In the genomic region with DNA sequence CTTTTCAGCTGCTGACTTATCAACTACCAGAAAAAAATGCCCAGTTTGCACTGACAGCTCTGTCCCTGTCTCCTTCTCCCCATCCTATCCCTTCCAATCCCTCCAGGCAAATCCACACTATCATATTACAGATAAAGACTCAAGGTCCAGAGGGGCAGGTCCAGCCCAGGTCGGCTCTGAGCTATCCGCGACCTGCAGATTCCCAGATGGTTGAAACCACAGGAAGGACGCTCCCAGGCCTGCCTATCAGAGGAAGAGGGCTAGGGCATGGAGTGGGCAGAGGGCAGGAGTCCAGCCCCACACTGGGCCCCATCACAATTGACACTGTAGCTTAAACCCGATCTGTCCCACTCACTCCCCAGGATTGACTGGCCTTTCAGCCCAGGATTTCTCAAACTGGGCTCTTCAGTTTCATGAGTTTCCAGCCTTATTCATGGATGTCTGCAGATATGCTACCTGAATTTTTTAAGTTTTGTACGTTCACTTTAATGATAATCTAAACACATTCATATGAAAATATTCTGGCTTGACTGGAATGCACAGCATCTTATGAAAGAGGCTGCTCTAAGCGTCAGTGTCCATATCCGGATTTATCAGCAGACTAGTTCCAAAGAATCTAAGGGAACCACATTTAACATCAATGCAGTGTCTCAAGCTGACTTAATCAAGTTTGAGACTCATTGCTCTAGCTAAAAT, we compare ENCODE assay signal across 1 cellular context.
A peak's percentile ranks its signal among the peaks of the same experiment; 100 is the strongest.
TF ChIP-seq lines count a peak whose summit lies in the region.

No MANE protein-coding gene starts in this region.

TF ChIP-seq in HepG2, 621 proteins besides CTCF, POLR2A, EP300 and RAD21 (continued from another document and continues in another):
- TF ChIP-seq RXRA (CRISPR knock-in tag; IDR thresholded peaks at IDR 0.05) (peak; percentile 89), ZNF3 (CRISPR knock-in tag; IDR thresholded peaks at IDR 0.05) (no peak), HNRNPH1 (optimal IDR thresholded peaks at IDR 0.05; ENCODE audit: low read depth, low read length) (no peak), ZNF891 (CRISPR knock-in tag; IDR thresholded peaks at IDR 0.05) (no peak), U2AF2 (IDR thresholded peaks at IDR 0.05; ENCODE audit: low read depth, low read length) (no peak), ZBTB8A (CRISPR knock-in tag; IDR thresholded peaks at IDR 0.05; ENCODE audit: borderline replicate concordance, low read depth) (no peak), STAT5B (CRISPR knock-in tag; IDR thresholded peaks at IDR 0.05) (no peak), ZBTB38 (CRISPR knock-in tag; IDR thresholded peaks at IDR 0.05) (peak; percentile 53; the same call in 1 of the 2 replicates), KDM2A (CRISPR knock-in tag; IDR thresholded peaks at IDR 0.05; ENCODE audit: borderline replicate concordance, low read depth) (peak; percentile 54; the same call in 1 of the 2 replicates), FOXJ3 (CRISPR knock-in tag; IDR thresholded peaks at IDR 0.05; ENCODE audit: borderline replicate concordance) (peak; percentile 73; the same call in 1 of the 2 replicates), JARID2 (CRISPR knock-in tag; IDR thresholded peaks at IDR 0.05; ENCODE audit: insufficient replicate concordance) (no peak), IKZF4 (CRISPR knock-in tag; IDR thresholded peaks at IDR 0.05; ENCODE audit: borderline replicate concordance, low read depth, not compliant biosample characterization) (no peak), PTBP1 (IDR thresholded peaks at IDR 0.05; ENCODE audit: low read depth, low read length, poor library complexity, severe bottlenecking) (no peak), NR2F1 (CRISPR knock-in tag; IDR thresholded peaks at IDR 0.05) (0 out of 4 replicates have a peak, but pooled peaks of 1 of the 2 experiments have one; percentile 16), RFXAP (CRISPR knock-in tag; IDR thresholded peaks at IDR 0.05; ENCODE audit: borderline replicate concordance) (peak; percentile 89), SNAPC2 (CRISPR knock-in tag; IDR thresholded peaks at IDR 0.05) (0 out of 2 replicates have a peak, but pooled peaks have one; percentile 61), ZEB1 (IDR thresholded peaks at IDR 0.05; ENCODE audit: insufficient replicate concordance, low read depth) (peak; percentile 72), ZFP36L1 (CRISPR knock-in tag; IDR thresholded peaks at IDR 0.05) (no peak), IRF2 (CRISPR knock-in tag; IDR thresholded peaks at IDR 0.05) (peak; percentile 58), ZNF550 (CRISPR knock-in tag; IDR thresholded peaks at IDR 0.05; ENCODE audit: borderline replicate concordance) (no peak), ZKSCAN1 (IDR thresholded peaks at IDR 0.05; ENCODE audit: low read length) (no peak), KLF11 (CRISPR knock-in tag; IDR thresholded peaks at IDR 0.05) (no peak), ZNF543 (CRISPR knock-in tag; IDR thresholded peaks at IDR 0.05) (no peak)
- TF ChIP-seq, protein P1, sequence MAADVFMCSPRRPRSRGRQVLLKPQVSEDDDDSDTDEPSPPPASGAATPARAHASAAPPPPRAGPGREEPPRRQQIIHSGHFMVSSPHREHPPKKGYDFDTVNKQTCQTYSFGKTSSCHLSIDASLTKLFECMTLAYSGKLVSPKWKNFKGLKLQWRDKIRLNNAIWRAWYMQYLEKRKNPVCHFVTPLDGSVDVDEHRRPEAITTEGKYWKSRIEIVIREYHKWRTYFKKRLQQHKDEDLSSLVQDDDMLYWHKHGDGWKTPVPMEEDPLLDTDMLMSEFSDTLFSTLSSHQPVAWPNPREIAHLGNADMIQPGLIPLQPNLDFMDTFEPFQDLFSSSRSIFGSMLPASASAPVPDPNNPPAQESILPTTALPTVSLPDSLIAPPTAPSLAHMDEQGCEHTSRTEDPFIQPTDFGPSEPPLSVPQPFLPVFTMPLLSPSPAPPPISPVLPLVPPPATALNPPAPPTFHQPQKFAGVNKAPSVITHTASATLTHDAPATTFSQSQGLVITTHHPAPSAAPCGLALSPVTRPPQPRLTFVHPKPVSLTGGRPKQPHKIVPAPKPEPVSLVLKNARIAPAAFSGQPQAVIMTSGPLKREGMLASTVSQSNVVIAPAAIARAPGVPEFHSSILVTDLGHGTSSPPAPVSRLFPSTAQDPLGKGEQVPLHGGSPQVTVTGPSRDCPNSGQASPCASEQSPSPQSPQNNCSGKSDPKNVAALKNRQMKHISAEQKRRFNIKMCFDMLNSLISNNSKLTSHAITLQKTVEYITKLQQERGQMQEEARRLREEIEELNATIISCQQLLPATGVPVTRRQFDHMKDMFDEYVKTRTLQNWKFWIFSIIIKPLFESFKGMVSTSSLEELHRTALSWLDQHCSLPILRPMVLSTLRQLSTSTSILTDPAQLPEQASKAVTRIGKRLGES (CRISPR knock-in tag; IDR thresholded peaks at IDR 0.05; ENCODE audit: borderline replicate concordance): no peak
- TF ChIP-seq, protein P2, sequence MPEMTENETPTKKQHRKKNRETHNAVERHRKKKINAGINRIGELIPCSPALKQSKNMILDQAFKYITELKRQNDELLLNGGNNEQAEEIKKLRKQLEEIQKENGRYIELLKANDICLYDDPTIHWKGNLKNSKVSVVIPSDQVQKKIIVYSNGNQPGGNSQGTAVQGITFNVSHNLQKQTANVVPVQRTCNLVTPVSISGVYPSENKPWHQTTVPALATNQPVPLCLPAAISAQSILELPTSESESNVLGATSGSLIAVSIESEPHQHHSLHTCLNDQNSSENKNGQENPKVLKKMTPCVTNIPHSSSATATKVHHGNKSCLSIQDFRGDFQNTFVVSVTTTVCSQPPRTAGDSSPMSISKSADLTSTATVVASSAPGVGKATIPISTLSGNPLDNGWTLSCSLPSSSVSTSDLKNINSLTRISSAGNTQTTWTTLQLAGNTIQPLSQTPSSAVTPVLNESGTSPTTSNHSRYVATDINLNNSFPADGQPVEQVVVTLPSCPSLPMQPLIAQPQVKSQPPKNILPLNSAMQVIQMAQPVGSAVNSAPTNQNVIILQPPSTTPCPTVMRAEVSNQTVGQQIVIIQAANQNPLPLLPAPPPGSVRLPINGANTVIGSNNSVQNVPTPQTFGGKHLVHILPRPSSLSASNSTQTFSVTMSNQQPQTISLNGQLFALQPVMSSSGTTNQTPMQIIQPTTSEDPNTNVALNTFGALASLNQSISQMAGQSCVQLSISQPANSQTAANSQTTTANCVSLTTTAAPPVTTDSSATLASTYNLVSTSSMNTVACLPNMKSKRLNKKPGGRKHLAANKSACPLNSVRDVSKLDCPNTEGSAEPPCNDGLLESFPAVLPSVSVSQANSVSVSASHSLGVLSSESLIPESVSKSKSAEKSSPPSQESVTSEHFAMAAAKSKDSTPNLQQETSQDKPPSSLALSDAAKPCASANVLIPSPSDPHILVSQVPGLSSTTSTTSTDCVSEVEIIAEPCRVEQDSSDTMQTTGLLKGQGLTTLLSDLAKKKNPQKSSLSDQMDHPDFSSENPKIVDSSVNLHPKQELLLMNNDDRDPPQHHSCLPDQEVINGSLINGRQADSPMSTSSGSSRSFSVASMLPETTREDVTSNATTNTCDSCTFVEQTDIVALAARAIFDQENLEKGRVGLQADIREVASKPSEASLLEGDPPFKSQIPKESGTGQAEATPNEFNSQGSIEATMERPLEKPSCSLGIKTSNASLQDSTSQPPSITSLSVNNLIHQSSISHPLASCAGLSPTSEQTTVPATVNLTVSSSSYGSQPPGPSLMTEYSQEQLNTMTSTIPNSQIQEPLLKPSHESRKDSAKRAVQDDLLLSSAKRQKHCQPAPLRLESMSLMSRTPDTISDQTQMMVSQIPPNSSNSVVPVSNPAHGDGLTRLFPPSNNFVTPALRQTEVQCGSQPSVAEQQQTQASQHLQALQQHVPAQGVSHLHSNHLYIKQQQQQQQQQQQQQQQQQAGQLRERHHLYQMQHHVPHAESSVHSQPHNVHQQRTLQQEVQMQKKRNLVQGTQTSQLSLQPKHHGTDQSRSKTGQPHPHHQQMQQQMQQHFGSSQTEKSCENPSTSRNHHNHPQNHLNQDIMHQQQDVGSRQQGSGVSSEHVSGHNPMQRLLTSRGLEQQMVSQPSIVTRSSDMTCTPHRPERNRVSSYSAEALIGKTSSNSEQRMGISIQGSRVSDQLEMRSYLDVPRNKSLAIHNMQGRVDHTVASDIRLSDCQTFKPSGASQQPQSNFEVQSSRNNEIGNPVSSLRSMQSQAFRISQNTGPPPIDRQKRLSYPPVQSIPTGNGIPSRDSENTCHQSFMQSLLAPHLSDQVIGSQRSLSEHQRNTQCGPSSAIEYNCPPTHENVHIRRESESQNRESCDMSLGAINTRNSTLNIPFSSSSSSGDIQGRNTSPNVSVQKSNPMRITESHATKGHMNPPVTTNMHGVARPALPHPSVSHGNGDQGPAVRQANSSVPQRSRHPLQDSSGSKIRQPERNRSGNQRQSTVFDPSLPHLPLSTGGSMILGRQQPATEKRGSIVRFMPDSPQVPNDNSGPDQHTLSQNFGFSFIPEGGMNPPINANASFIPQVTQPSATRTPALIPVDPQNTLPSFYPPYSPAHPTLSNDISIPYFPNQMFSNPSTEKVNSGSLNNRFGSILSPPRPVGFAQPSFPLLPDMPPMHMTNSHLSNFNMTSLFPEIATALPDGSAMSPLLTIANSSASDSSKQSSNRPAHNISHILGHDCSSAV (CRISPR knock-in tag; IDR thresholded peaks at IDR 0.05; ENCODE audit: borderline replicate concordance): no peak
- TF ChIP-seq, protein P3, sequence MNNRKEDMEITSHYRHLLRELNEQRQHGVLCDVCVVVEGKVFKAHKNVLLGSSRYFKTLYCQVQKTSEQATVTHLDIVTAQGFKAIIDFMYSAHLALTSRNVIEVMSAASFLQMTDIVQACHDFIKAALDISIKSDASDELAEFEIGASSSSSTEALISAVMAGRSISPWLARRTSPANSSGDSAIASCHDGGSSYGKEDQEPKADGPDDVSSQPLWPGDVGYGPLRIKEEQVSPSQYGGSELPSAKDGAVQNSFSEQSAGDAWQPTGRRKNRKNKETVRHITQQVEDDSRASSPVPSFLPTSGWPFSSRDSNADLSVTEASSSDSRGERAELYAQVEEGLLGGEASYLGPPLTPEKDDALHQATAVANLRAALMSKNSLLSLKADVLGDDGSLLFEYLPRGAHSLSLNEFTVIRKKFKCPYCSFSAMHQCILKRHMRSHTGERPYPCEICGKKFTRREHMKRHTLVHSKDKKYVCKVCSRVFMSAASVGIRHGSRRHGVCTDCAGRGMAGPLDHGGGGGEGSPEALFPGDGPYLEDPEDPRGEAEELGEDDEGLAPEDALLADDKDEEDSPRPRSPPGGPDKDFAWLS (CRISPR knock-in tag; IDR thresholded peaks at IDR 0.05; ENCODE audit: borderline replicate concordance): no peak
- TF ChIP-seq, protein P4, sequence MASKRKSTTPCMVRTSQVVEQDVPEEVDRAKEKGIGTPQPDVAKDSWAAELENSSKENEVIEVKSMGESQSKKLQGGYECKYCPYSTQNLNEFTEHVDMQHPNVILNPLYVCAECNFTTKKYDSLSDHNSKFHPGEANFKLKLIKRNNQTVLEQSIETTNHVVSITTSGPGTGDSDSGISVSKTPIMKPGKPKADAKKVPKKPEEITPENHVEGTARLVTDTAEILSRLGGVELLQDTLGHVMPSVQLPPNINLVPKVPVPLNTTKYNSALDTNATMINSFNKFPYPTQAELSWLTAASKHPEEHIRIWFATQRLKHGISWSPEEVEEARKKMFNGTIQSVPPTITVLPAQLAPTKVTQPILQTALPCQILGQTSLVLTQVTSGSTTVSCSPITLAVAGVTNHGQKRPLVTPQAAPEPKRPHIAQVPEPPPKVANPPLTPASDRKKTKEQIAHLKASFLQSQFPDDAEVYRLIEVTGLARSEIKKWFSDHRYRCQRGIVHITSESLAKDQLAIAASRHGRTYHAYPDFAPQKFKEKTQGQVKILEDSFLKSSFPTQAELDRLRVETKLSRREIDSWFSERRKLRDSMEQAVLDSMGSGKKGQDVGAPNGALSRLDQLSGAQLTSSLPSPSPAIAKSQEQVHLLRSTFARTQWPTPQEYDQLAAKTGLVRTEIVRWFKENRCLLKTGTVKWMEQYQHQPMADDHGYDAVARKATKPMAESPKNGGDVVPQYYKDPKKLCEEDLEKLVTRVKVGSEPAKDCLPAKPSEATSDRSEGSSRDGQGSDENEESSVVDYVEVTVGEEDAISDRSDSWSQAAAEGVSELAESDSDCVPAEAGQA (IDR thresholded peaks at IDR 0.05; ENCODE audit: low read depth): peak; percentile 51; the same call in 1 of the 2 replicates
- TF ChIP-seq, protein P4 (CRISPR knock-in tag; IDR thresholded peaks at IDR 0.05; ENCODE audit: borderline replicate concordance): no peak
- TF ChIP-seq, protein P5, sequence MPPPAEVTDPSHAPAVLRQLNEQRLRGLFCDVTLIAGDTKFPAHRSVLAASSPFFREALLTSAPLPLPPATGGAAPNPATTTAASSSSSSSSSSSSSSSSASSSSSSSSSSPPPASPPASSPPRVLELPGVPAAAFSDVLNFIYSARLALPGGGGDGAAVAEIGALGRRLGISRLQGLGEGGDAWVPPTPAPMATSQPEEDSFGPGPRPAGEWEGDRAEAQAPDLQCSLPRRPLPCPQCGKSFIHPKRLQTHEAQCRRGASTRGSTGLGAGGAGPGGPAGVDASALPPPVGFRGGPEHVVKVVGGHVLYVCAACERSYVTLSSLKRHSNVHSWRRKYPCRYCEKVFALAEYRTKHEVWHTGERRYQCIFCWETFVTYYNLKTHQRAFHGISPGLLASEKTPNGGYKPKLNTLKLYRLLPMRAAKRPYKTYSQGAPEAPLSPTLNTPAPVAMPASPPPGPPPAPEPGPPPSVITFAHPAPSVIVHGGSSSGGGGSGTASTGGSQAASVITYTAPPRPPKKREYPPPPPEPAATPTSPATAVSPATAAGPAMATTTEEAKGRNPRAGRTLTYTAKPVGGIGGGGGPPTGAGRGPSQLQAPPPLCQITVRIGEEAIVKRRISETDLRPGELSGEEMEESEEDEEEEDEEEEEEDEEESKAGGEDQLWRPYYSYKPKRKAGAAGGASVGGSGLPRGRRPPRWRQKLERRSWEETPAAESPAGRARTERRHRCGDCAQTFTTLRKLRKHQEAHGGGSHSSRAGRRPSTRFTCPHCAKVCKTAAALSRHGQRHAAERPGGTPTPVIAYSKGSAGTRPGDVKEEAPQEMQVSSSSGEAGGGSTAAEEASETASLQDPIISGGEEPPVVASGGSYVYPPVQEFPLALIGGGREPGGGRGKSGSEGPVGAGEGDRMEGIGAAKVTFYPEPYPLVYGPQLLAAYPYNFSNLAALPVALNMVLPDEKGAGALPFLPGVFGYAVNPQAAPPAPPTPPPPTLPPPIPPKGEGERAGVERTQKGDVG (CRISPR knock-in tag; IDR thresholded peaks at IDR 0.05; ENCODE audit: borderline replicate concordance): no peak
